Comparison of ENCODE assay signal across 23 cellular contexts in genomic region chr13:110651271-110651670, GRCh38. TPM values are rescaled to one million over a fixed set of nuclear protein-coding genes. Genes with fewer than 3 reads are reported as not detected.
A peak's percentile ranks its signal among the peaks of the same experiment; 100 is the strongest.
DNase-seq lines count a peak whose midpoint lies in the region; ATAC-seq and TF ChIP-seq lines count a peak whose summit lies in the region.
"Had no signal": no experiment of that assay in that cellular context is flagged by ENCODE, and none has a peak within 500 bp of the region (broad histone marks: within the 10 kb centered on the region; RNA-seq: fewer than 3 reads in every experiment).

No MANE protein-coding gene starts in this region.

- DNase-seq in activated naive CD4-positive, alpha-beta T cell treated with anti-CD3 and anti-CD28 coated beads, Interleukin-2, amount 50 U/mL, for 72 hours (ENCODE audit: low spot score in 2 of 2): no peak
- no peak for DNase-seq in activated naive CD4-positive, alpha-beta T cell treated with anti-CD3 and anti-CD28 coated beads for 36 hours
- no peak for DNase-seq in central memory CD8-positive, alpha-beta T cell (ENCODE audit: low spot score in 2 of 2)
- DNase-seq in naive B cell (no peak), HUDEP-2 (lab: John Stamatoyannopoulos, UW; ENCODE audit: unreplicated experiment in 76 of 76) (no peak), chondrocyte (ENCODE audit: low spot score) (no peak), NCI-H2081 treated with DMSO at 0.1 percent for 48 hours (lab: John Stamatoyannopoulos, UW) (no peak)
- DNase-seq: BE2C; DMS153; DND-41; NCI-H1092; NCI-H1436; NCI-H187; NCI-H2171 treated with DMSO at 0.1 percent for 48 hours; NCI-H345; NCI-H524; NCI-H82; NK-92 treated with Interleukin-12 subunit alpha and Interleukin-12 subunit beta, amount 100 ng/mL, for 24 hours; PC-3; SJCRH30 had no signal

- H3K36me3 Mint-ChIP-seq in activated naive CD4-positive, alpha-beta T cell treated with anti-CD3 and anti-CD28 coated beads, Interleukin-2, amount 50 U/mL, for 72 hours: peaks cover 10% of the 10 kb centered on the region in 2 donors
- peaks cover 20% of the 10 kb centered on the region for H3K36me3 Mint-ChIP-seq in activated naive CD4-positive, alpha-beta T cell treated with anti-CD3 and anti-CD28 coated beads for 36 hours (ENCODE audit: low read depth)
- peaks cover 19% of the 10 kb centered on the region for H3K36me3 Mint-ChIP-seq in central memory CD8-positive, alpha-beta T cell (ENCODE audit: insufficient read depth)
- peaks cover 7% of the 10 kb centered on the region in 2 donors for H3K36me3 Mint-ChIP-seq in naive B cell
- H3K36me3 Mint-ChIP-seq in chondrocyte (ENCODE audit: low read depth): peaks cover 10% of the 10 kb centered on the region

- no peak for ATAC-seq in activated naive CD4-positive, alpha-beta T cell treated with anti-CD3 and anti-CD28 coated beads, Interleukin-2, amount 50 U/mL, for 72 hours
- ATAC-seq in central memory CD8-positive, alpha-beta T cell (replicated peaks; ENCODE audit: extremely low read depth, poor library complexity, severe bottlenecking): no peak
- ATAC-seq in naive B cell (ENCODE audit: low read depth in 2 of 2): no peak
- ATAC-seq in HG03354 (IDR thresholded peaks at IDR 0.05; ENCODE audit: poor library complexity, severe bottlenecking, unreplicated experiment): no peak
- ATAC-seq: PC-3, SK-N-SH treated with all-trans-retinoic acid at 6 μM for 48 hours had no signal

- TF ChIP-seq CTCF in chondrocyte (IDR thresholded peaks at IDR 0.05): no peak

- CTCF ChIA-PET in activated naive CD4-positive, alpha-beta T cell treated with anti-CD3 and anti-CD28 coated beads for 36 hours (lab: Charles Lee): no interaction called here

- H3K4me3 Mint-ChIP-seq in activated naive CD4-positive, alpha-beta T cell treated with anti-CD3 and anti-CD28 coated beads for 36 hours: no peak overlapping the region
- H3K4me3 Mint-ChIP-seq in central memory CD8-positive, alpha-beta T cell: no peak overlapping the region
- H3K4me3 Mint-ChIP-seq in naive B cell (peak overlapping the region in 5 of 8 donors; percentile 38 to 88 (median 67)), chondrocyte (ENCODE audit: unreplicated experiment) (no peak overlapping the region)
- H3K4me3 Mint-ChIP-seq: CD14-positive monocyte had no signal

- H3K9me3 Mint-ChIP-seq in activated naive CD4-positive, alpha-beta T cell treated with anti-CD3 and anti-CD28 coated beads, Interleukin-2, amount 50 U/mL, for 72 hours: no peaks in the 10 kb centered on the region
- no peaks in the 10 kb centered on the region for H3K9me3 Mint-ChIP-seq in activated naive CD4-positive, alpha-beta T cell treated with anti-CD3 and anti-CD28 coated beads for 36 hours
- no peaks in the 10 kb centered on the region for H3K9me3 Mint-ChIP-seq in central memory CD8-positive, alpha-beta T cell
- H3K9me3 Mint-ChIP-seq in naive B cell: no peaks in the 10 kb centered on the region
- H3K9me3 Mint-ChIP-seq in chondrocyte (ENCODE audit: low read depth): no peaks in the 10 kb centered on the region
- H3K9me3 Mint-ChIP-seq: CD14-positive monocyte had no signal

- H3K4me1 Mint-ChIP-seq in activated naive CD4-positive, alpha-beta T cell treated with anti-CD3 and anti-CD28 coated beads for 36 hours (ENCODE audit: low read depth): peaks cover 6% of the 10 kb centered on the region
- peaks cover 5% of the 10 kb centered on the region for H3K4me1 Mint-ChIP-seq in central memory CD8-positive, alpha-beta T cell
- H3K4me1 Mint-ChIP-seq in naive B cell (peaks cover 43 to 91% (median 62%) of the 10 kb centered on the region in 3 donors), chondrocyte (ENCODE audit: low read depth) (no peaks in the 10 kb centered on the region)

- intact Hi-C loops in activated naive CD4-positive, alpha-beta T cell treated with anti-CD3 and anti-CD28 coated beads for 36 hours (cut with micrococcal nuclease): no loop called here

- peak overlapping the region; percentile 35 to 93 for H3K27ac Mint-ChIP-seq in activated naive CD4-positive, alpha-beta T cell treated with anti-CD3 and anti-CD28 coated beads, Interleukin-2, amount 50 U/mL, for 72 hours
- H3K27ac Mint-ChIP-seq in activated naive CD4-positive, alpha-beta T cell treated with anti-CD3 and anti-CD28 coated beads for 36 hours: no peak overlapping the region
- peak overlapping the region; percentile 70 for H3K27ac Mint-ChIP-seq in central memory CD8-positive, alpha-beta T cell (ENCODE audit: low read depth)
- H3K27ac Mint-ChIP-seq in naive B cell (peak overlapping the region in 3 of 6 donors; percentile 24 to 85 (median 29)), chondrocyte (ENCODE audit: unreplicated experiment) (no peak overlapping the region)

- no peaks in the 10 kb centered on the region for H3K27me3 Mint-ChIP-seq in activated naive CD4-positive, alpha-beta T cell treated with anti-CD3 and anti-CD28 coated beads for 36 hours (ENCODE audit: low read depth)
- no peaks in the 10 kb centered on the region for H3K27me3 Mint-ChIP-seq in central memory CD8-positive, alpha-beta T cell
- H3K27me3 Mint-ChIP-seq in naive B cell: no peaks in the 10 kb centered on the region
- H3K27me3 Mint-ChIP-seq in chondrocyte (ENCODE audit: low read depth): no peaks in the 10 kb centered on the region

RNA-seq across cellular contexts. Expression of gene NAXD, which starts 35.9 kb away (rescaled TPM):
- 10 to 100 TPM; 19.7 to 24.8 TPM for total RNA-seq in activated naive CD4-positive, alpha-beta T cell treated with anti-CD3 and anti-CD28 coated beads, Interleukin-2, amount 50 U/mL, for 72 hours
- 10 to 100 TPM; 20.8 to 23.3 TPM for total RNA-seq in activated naive CD4-positive, alpha-beta T cell treated with anti-CD3 and anti-CD28 coated beads for 36 hours
- polyA plus RNA-seq in naive B cell (ENCODE audit: low read depth in 6 of 6): 10 to 100 TPM; 10.8 to 23.1 (median 15.4) TPM
- 23.5 to 28.4 TPM (median 27.1 TPM) in 3 replicates for total RNA-seq in chondrocyte

RNA-seq across cellular contexts. Expression of gene CARS2, which starts 54.6 kb away (rescaled TPM):
- 10 to 100 TPM; 36.1 to 71.8 TPM for total RNA-seq in activated naive CD4-positive, alpha-beta T cell treated with anti-CD3 and anti-CD28 coated beads, Interleukin-2, amount 50 U/mL, for 72 hours
- total RNA-seq in activated naive CD4-positive, alpha-beta T cell treated with anti-CD3 and anti-CD28 coated beads for 36 hours: 10 to 100 TPM; 42.4 to 44.2 TPM
- polyA plus RNA-seq in naive B cell (ENCODE audit: low read depth in 6 of 6): 10 to 100 TPM; 44.4 to 69.8 (median 52.9) TPM
- total RNA-seq in chondrocyte: 50.7 to 60.2 TPM (median 57.9 TPM) in 3 replicates

Comparison
In these comparisons a context has a peak if more than half of its experiments do, and no peak if none do; other contexts are left out.
1. H3K27ac Mint-ChIP-seq: peak in activated naive CD4-positive, alpha-beta T cell treated with anti-CD3 and anti-CD28 coated beads, Interleukin-2, amount 50 U/mL, for 72 hours (2 of 2) and central memory CD8-positive, alpha-beta T cell (single experiment); none in activated naive CD4-positive, alpha-beta T cell treated with anti-CD3 and anti-CD28 coated beads for 36 hours (single experiment) and chondrocyte (single experiment).
2. H3K4me3 Mint-ChIP-seq: peak in naive B cell (5 of 8); none in activated naive CD4-positive, alpha-beta T cell treated with anti-CD3 and anti-CD28 coated beads for 36 hours (single experiment), central memory CD8-positive, alpha-beta T cell (single experiment) and chondrocyte (single experiment).